ENCODE assay signal across 26 cellular contexts in genomic region chr1:246946366-246946765, GRCh38. TPM values are rescaled to one million over a fixed set of nuclear protein-coding genes. Genes with fewer than 3 reads are reported as not detected.
DNase-seq lines count a peak whose midpoint lies in the region; ATAC-seq and TF ChIP-seq lines count a peak whose summit lies in the region.
"Had no signal": no experiment of that assay in that cellular context is flagged by ENCODE, and none has a peak within 500 bp of the region (broad histone marks: within the 10 kb centered on the region; RNA-seq: fewer than 3 reads in every experiment).

No MANE protein-coding gene starts in this region.

- no peak overlapping the region for H3K4me2 ChIP-seq in GM23338

- H3K36me3 Mint-ChIP-seq in GM23338 (ENCODE audit: low read depth) (peaks cover 23% of the 10 kb centered on the region), WTC11 (peaks cover 31% of the 10 kb centered on the region), nephron progenitor cell (ENCODE audit: low read depth) (peaks cover 52% of the 10 kb centered on the region)
- H3K36me3 Mint-ChIP-seq: immature natural killer cell, mesothelial cell of epicardium had no signal

- H3K36me3 ChIP-seq in GM23338 (ENCODE audit: insufficient read depth) (no peaks in the 10 kb centered on the region), suprapubic skin (no peaks in the 10 kb centered on the region)
- H3K36me3 ChIP-seq: MG63, SJSA1 had no signal

- no peak for DNase-seq in GM23338 (ENCODE audit: low spot score)
- DNase-seq in WTC11 (ENCODE audit: low spot score) = no peak
- no peak for DNase-seq in nephron progenitor cell
- no peak for DNase-seq in suprapubic skin (ENCODE audit: low spot score in 2 of 2)
- DNase-seq in medulla oblongata (ENCODE audit: extremely low spot score) = no peak
- no peak for DNase-seq in stimulated activated CD4-positive, alpha-beta T cell treated with anti-CD3 and anti-CD28 coated beads, Interleukin-4, amount 100 ng/mL, for 4 hours
- no peak for DNase-seq in activated CD4-positive, alpha-beta T cell treated with anti-CD3 and anti-CD28 coated beads for 48 hours
- DNase-seq: activated B cell treated with CpG ODN at 0.5 μM for 24 hours; activated CD4-positive, alpha-beta T cell treated with anti-CD3 and anti-CD28 coated beads, Interleukin-2, amount 50 U/mL, for 1 hour; activated naive CD4-positive, alpha-beta T cell; CD8-positive, alpha-beta memory T cell; DMS 273 treated with DMSO at 0.1 percent for 48 hours; immature natural killer cell; KBM-7; MG63; NCI-H1105; NCI-H187; NCI-H446 treated with DMSO at 0.1 percent for 48 hours; NCI-H82; stimulated activated naive CD8-positive, alpha-beta T cell treated with anti-CD3 and anti-CD28 coated beads, Interleukin-15, Interleukin-2, amounts not matched to agents 100 U/mL and 50 U/mL, for 24 hours; T-helper 9 cell had no signal

- H3K9me3 ChIP-seq in suprapubic skin = no peaks in the 10 kb centered on the region
- H3K9me3 ChIP-seq: MG63, SJSA1 had no signal

- CTCF ChIA-PET in WTC11 (lab: Charles Lee) = no interaction called here

- H3K9me2 ChIP-seq in GM23338 (ENCODE audit: insufficient read depth) = no peaks in the 10 kb centered on the region

- H3F3A ChIP-seq in GM23338 (replicated peaks; ENCODE audit: low read depth) = no peaks in the 10 kb centered on the region

- no peaks in the 10 kb centered on the region for H4K20me1 ChIP-seq in GM23338 (replicated peaks; ENCODE audit: insufficient read depth)

- H3K4me3 ChIP-seq in GM23338 (no peak overlapping the region), suprapubic skin (no peak overlapping the region)
- H3K4me3 ChIP-seq: MG63, SJSA1 had no signal

- no peak for TF ChIP-seq EP300 in suprapubic skin (IDR thresholded peaks at IDR 0.05)

- no peak overlapping the region for H3K4me3 Mint-ChIP-seq in GM23338
- H3K4me3 Mint-ChIP-seq in WTC11 = no peak overlapping the region
- no peak overlapping the region for H3K4me3 Mint-ChIP-seq in nephron progenitor cell
- H3K4me3 Mint-ChIP-seq: activated B cell treated with CpG ODN at 0.5 μM for 24 hours; CD8-positive, alpha-beta memory T cell; immature natural killer cell; mesothelial cell of epicardium; type B pancreatic cell had no signal

- 87% methylated on average over 6 of the region's 6 CpGs for WGBS in suprapubic skin

- no peak overlapping the region for H2AFZ ChIP-seq in GM23338

- TF ChIP-seq CTCF in GM23338 (conservative IDR thresholded peaks at IDR 0.05; ENCODE audit: low read depth in 2 of 2) = no peak
- TF ChIP-seq CTCF in WTC11 (IDR thresholded peaks at IDR 0.05) = no peak
- no peak for TF ChIP-seq CTCF in nephron progenitor cell (IDR thresholded peaks at IDR 0.05)
- no peak for TF ChIP-seq CTCF in suprapubic skin (IDR thresholded peaks at IDR 0.05)

- ATAC-seq in GM23338 (no peak), WTC11 (no peak), GM19023 (IDR thresholded peaks at IDR 0.05; ENCODE audit: unreplicated experiment) (no peak)
- ATAC-seq: stimulated activated naive CD8-positive, alpha-beta T cell treated with anti-CD3 and anti-CD28 coated beads, Interleukin-15, Interleukin-2, amounts not matched to agents 100 U/mL and 50 U/mL, for 24 hours had no signal

- H3K4me1 ChIP-seq in GM23338 (ENCODE audit: insufficient read depth) (peaks cover 20% of the 10 kb centered on the region), suprapubic skin (peaks cover 7% of the 10 kb centered on the region)
- H3K4me1 ChIP-seq: SJSA1 had no signal

- TF ChIP-seq POLR2A in suprapubic skin (IDR thresholded peaks at IDR 0.05) = no peak

- H3K27me3 Mint-ChIP-seq in GM23338 (ENCODE audit: insufficient read depth, low read depth, poor library complexity) (peaks cover 2% of the 10 kb centered on the region), WTC11 (ENCODE audit: low read depth) (no peaks in the 10 kb centered on the region), nephron progenitor cell (ENCODE audit: low read depth, poor library complexity) (no peaks in the 10 kb centered on the region)
- H3K27me3 Mint-ChIP-seq: activated B cell treated with CpG ODN at 0.5 μM for 24 hours; CD8-positive, alpha-beta memory T cell; progenitor cell of endocrine pancreas; type B pancreatic cell had no signal

- H3K79me2 ChIP-seq in GM23338 (replicated peaks; ENCODE audit: insufficient read depth) = no peaks in the 10 kb centered on the region

- H3K4me1 Mint-ChIP-seq in GM23338 (peaks cover 13% of the 10 kb centered on the region; the same call in 2 of the 3 replicates), WTC11 (peaks cover 27% of the 10 kb centered on the region), nephron progenitor cell (no peaks in the 10 kb centered on the region)
- H3K4me1 Mint-ChIP-seq: CD8-positive, alpha-beta memory T cell; immature natural killer cell; mesothelial cell of epicardium had no signal

- POLR2A ChIA-PET in WTC11 (lab: Charles Lee) = no interaction called here

- H3K27me3 ChIP-seq in GM23338 (ENCODE audit: insufficient read depth) (no peaks in the 10 kb centered on the region), suprapubic skin (no peaks in the 10 kb centered on the region)
- H3K27me3 ChIP-seq: MG63, SJSA1 had no signal

- H3K27ac Mint-ChIP-seq in GM23338 (0 out of 2 replicates have a peak overlapping the region, but pooled peaks have one; percentile 65), WTC11 (peak overlapping the region; percentile 51), nephron progenitor cell (peak overlapping the region; percentile 70)
- H3K27ac Mint-ChIP-seq: activated B cell treated with CpG ODN at 0.5 μM for 24 hours; CD8-positive, alpha-beta memory T cell; immature natural killer cell; mesothelial cell of epicardium; type B pancreatic cell had no signal

- peak overlapping the region; percentile 76; the same call in 1 of the 2 replicates for H3K27ac ChIP-seq in GM23338 (ENCODE audit: low read depth)
- H3K27ac ChIP-seq in suprapubic skin = peak overlapping the region; percentile 83
- H3K27ac ChIP-seq: SJSA1 had no signal

- H3K9me3 Mint-ChIP-seq in GM23338 = no peaks in the 10 kb centered on the region
- H3K9me3 Mint-ChIP-seq in WTC11 = peaks cover 4% of the 10 kb centered on the region; the same call in 1 of the 2 replicates
- peaks cover 5% of the 10 kb centered on the region for H3K9me3 Mint-ChIP-seq in nephron progenitor cell
- H3K9me3 Mint-ChIP-seq: activated B cell treated with CpG ODN at 0.5 μM for 24 hours; CD8-positive, alpha-beta memory T cell; immature natural killer cell; mesothelial cell of epicardium; type B pancreatic cell had no signal

TF ChIP-seq in GM23338, 12 proteins besides CTCF, POLR2A, EP300 and RAD21 (continues in another document):
- no peak for TF ChIP-seq ZNF114 (CRISPR knock-in tag; IDR thresholded peaks at IDR 0.05)

TF ChIP-seq in WTC11, 78 proteins besides CTCF, POLR2A, EP300 and RAD21:
- no peak for TF ChIP-seq ZBTB21 (CRISPR knock-in tag; IDR thresholded peaks at IDR 0.05; ENCODE audit: borderline replicate concordance)
- no peak for TF ChIP-seq ATF6 (CRISPR knock-in tag; IDR thresholded peaks at IDR 0.05)
- TF ChIP-seq ZNF671 (CRISPR knock-in tag; IDR thresholded peaks at IDR 0.05) = no peak
- no peak for TF ChIP-seq EMX1 (CRISPR knock-in tag; IDR thresholded peaks at IDR 0.05)
- no peak for TF ChIP-seq PRRX2 (CRISPR knock-in tag; IDR thresholded peaks at IDR 0.05)
- no peak for TF ChIP-seq RORB (CRISPR knock-in tag; IDR thresholded peaks at IDR 0.05)
- TF ChIP-seq NFATC4 (CRISPR knock-in tag; IDR thresholded peaks at IDR 0.05) = no peak
- no peak for TF ChIP-seq ZNF425 (CRISPR knock-in tag; conservative IDR thresholded peaks at IDR 0.05)
- TF ChIP-seq MXD4 (CRISPR knock-in tag; IDR thresholded peaks at IDR 0.05; ENCODE audit: borderline replicate concordance) = no peak
- no peak for TF ChIP-seq GRHL2 (CRISPR knock-in tag; IDR thresholded peaks at IDR 0.05; ENCODE audit: insufficient replicate concordance, severe bottlenecking)
- no peak for TF ChIP-seq TEAD1 (CRISPR knock-in tag; IDR thresholded peaks at IDR 0.05)
- no peak for TF ChIP-seq ZNF317 (CRISPR knock-in tag; IDR thresholded peaks at IDR 0.05; ENCODE audit: borderline replicate concordance, low read depth)

RNA-seq across cellular contexts. Expression of gene AHCTF1, which starts 14.6 kb away (rescaled TPM):
- total RNA-seq in GM23338 (2014; rRNA removed; shearing (Covaris generic)) = 47.7 and 49.8 TPM in 2 replicates
- 14.9 and 21.7 TPM in 2 replicates for polyA plus RNA-seq in GM23338 (2016; fragmentation: Nextera tagmentation; extraction: Ambion mirVana)
- 37.7 to 46.4 TPM (median 39.2 TPM) in 3 replicates for total RNA-seq in WTC11 (2021)
- total RNA-seq in suprapubic skin = 100 to 1,000 TPM in 1 of 4 donors, 10 to 100 TPM in 3; 32.2 to 106 (median 38.2) TPM
